Comparison of ENCODE assay signal across 15 cellular contexts in genomic region chr4:4284827-4285618, GRCh38. TPM values are rescaled to one million over a fixed set of nuclear protein-coding genes. Genes with fewer than 3 reads are reported as not detected.
DNase-seq lines count a peak whose midpoint lies in the region; ATAC-seq and TF ChIP-seq lines count a peak whose summit lies in the region.
"Had no signal": no experiment of that assay in that cellular context is flagged by ENCODE, and none has a peak within 500 bp of the region (broad histone marks: within the 10 kb centered on the region; RNA-seq: fewer than 3 reads in every experiment).

No MANE protein-coding gene starts in this region.

- no peaks in the 10 kb centered on the region for H3K9me2 ChIP-seq in HCT116 (ENCODE audit: insufficient read depth)

- intact Hi-C loops in HCT116 (cut with micrococcal nuclease), result no loop called here

- H3K27ac Mint-ChIP-seq in natural killer cell treated with Interleukin-12 subunit alpha and Interleukin-12 subunit beta and Interleukin-15 and Interleukin-18, amount 100 ng/mL, for 72 hours, result peak overlapping the region; percentile 50 to 61
- H3K27ac Mint-ChIP-seq: T-helper 2 cell treated with Interferon-gamma antibody and Interleukin-4, amounts not matched to agents 5 μg/mL and 100 μg/mL, for 36 hours had no signal

- no peak for ATAC-seq in HCT116
- no peak for ATAC-seq in natural killer cell treated with Interleukin-12 subunit alpha and Interleukin-12 subunit beta and Interleukin-15 and Interleukin-18, amount 100 ng/mL, for 72 hours
- no peak for ATAC-seq in GM19328 (IDR thresholded peaks at IDR 0.05; ENCODE audit: unreplicated experiment)
- ATAC-seq: body of pancreas had no signal

- 0 out of 2 replicates have a peak overlapping the region, but pooled peaks have one; percentile 4 for H3K4me2 ChIP-seq in HCT116 (ENCODE audit: low read length)

- CTCF ChIA-PET in HCT116 (lab: Charles Lee), result interaction anchor here (1.2 kb wide), 1 partner anchor 25 kb away, joined by 3 read pairs; no protein-coding TSS in a partner anchor

- peaks cover 0 to 13% of the 10 kb centered on the region in 2 experiments; a peak in 2 of 4 replicates for H3K4me1 ChIP-seq in HCT116 (ENCODE audit: control insufficient read depth in 1 of 2, insufficient read depth in 2 of 2, low read length in 2 of 2)

- no peak overlapping the region for H3K4me3 ChIP-seq in HCT116 (replicated peaks in 1 of 2; ENCODE audit: low read depth in 1 of 2, low read length in 2 of 2)
- H3K4me3 ChIP-seq: body of pancreas, esophagus muscularis mucosa had no signal

- H3K36me3 ChIP-seq in HCT116 (ENCODE audit: control insufficient read depth in 1 of 2, insufficient read depth in 2 of 2, low read length in 2 of 2), result peaks cover 41 to 60% of the 10 kb centered on the region in 2 experiments

- POLR2A ChIA-PET in HCT116 (lab: Charles Lee), result no interaction called here

- no peak overlapping the region for H3K9ac ChIP-seq in HCT116 (ENCODE audit: low read length)

- H3K27me3 ChIP-seq in HCT116 (ENCODE audit: insufficient read depth, low read length), result no peaks in the 10 kb centered on the region
- H3K27me3 ChIP-seq: body of pancreas, esophagus muscularis mucosa had no signal

- no peak overlapping the region for H2AFZ ChIP-seq in HCT116 (ENCODE audit: low read depth, low read length, poor library complexity, severe bottlenecking)

- H3K4me3 Mint-ChIP-seq in natural killer cell treated with Interleukin-12 subunit alpha and Interleukin-12 subunit beta and Interleukin-15 and Interleukin-18, amount 100 ng/mL, for 72 hours, result no peak overlapping the region
- H3K4me3 Mint-ChIP-seq: T-helper 2 cell treated with Interferon-gamma antibody and Interleukin-4, amounts not matched to agents 5 μg/mL and 100 μg/mL, for 36 hours had no signal

- no peak for TF ChIP-seq POLR2A in HCT116 (IDR thresholded peaks at IDR 0.05; ENCODE audit: borderline replicate concordance, extremely low read depth, insufficient read depth, insufficient read length)

- H3K4me1 Mint-ChIP-seq in natural killer cell treated with Interleukin-12 subunit alpha and Interleukin-12 subunit beta and Interleukin-15 and Interleukin-18, amount 100 ng/mL, for 72 hours (ENCODE audit: low read depth in 2 of 2), result peaks cover 33 to 46% of the 10 kb centered on the region in 2 donors

- TF ChIP-seq CTCF in HCT116 (IDR thresholded peaks at IDR 0.05 in 2 of 3, conservative IDR thresholded peaks at IDR 0.05 in 1 of 3; ENCODE audit: borderline replicate concordance in 1 of 3, insufficient read depth in 1 of 3, low read depth in 2 of 3, low read length in 2 of 3), result no peak

- RAD21 ChIA-PET in HCT116 (lab: Charles Lee; ENCODE audit: low non-redundant PET in 1 of 2, low total read pairs in 2 of 2, uncharacterized antibody in 2 of 2, unreplicated experiment in 2 of 2), result no interaction called here

- H3K27ac ChIP-seq in HCT116 (ENCODE audit: low read depth, low read length) (no peak overlapping the region), caudate nucleus (ENCODE audit: low read depth, low read length) (peak overlapping the region; percentile 60)
- H3K27ac ChIP-seq: body of pancreas, esophagus muscularis mucosa had no signal

- DNase-seq in HCT116 (ENCODE audit: low read depth, low spot score), result no peak
- DNase-seq in NCI-H69 (lab: John Stamatoyannopoulos, UW), result peak; percentile 0
- peak in 3 of 61 donors; percentile 10 to 34 (median 31) for DNase-seq in caudate nucleus (lab: John Stamatoyannopoulos, UW)
- DNase-seq in natural killer cell treated with Interleukin-12 subunit alpha and Interleukin-12 subunit beta and Interleukin-15 and Interleukin-18, amount 100 ng/mL, for 72 hours (ENCODE audit: low spot score), result no peak
- DNase-seq in HT-29 (ENCODE audit: low spot score), result no peak
- DNase-seq in CD1c-positive myeloid dendritic cell (ENCODE audit: extremely low spot score), result no peak
- DNase-seq: body of pancreas; DND-41; NCI-H1417 treated with DMSO at 0.1 percent for 48 hours; NK-92 treated with Interleukin-12 subunit alpha and Interleukin-12 subunit beta, amount 100 ng/mL, for 24 hours; stimulated activated naive CD4-positive, alpha-beta T cell had no signal

- BruUV-seq in HCT116 (replicated peaks; lab: Mats Ljungman, UMichigan), result no TSS peak

- H3K36me3 Mint-ChIP-seq in natural killer cell treated with Interleukin-12 subunit alpha and Interleukin-12 subunit beta and Interleukin-15 and Interleukin-18, amount 100 ng/mL, for 72 hours, result peaks cover 14% of the 10 kb centered on the region

- H3K79me2 ChIP-seq in HCT116 (ENCODE audit: insufficient read depth, low read length), result peaks cover 84% of the 10 kb centered on the region

- H4K20me1 ChIP-seq in HCT116 (ENCODE audit: insufficient read depth), result no peaks in the 10 kb centered on the region

- H3K9me3 ChIP-seq in HCT116 (ENCODE audit: control insufficient read depth in 1 of 2, insufficient read depth in 1 of 2, low read depth in 1 of 2, low read length in 2 of 2), result no peaks in the 10 kb centered on the region
- H3K9me3 ChIP-seq: body of pancreas, esophagus muscularis mucosa had no signal

- no peaks in the 10 kb centered on the region for H3K27me3 Mint-ChIP-seq in natural killer cell treated with Interleukin-12 subunit alpha and Interleukin-12 subunit beta and Interleukin-15 and Interleukin-18, amount 100 ng/mL, for 72 hours

- H3K9me3 Mint-ChIP-seq in natural killer cell treated with Interleukin-12 subunit alpha and Interleukin-12 subunit beta and Interleukin-15 and Interleukin-18, amount 100 ng/mL, for 72 hours, result no peaks in the 10 kb centered on the region
- H3K9me3 Mint-ChIP-seq: T-helper 2 cell treated with Interferon-gamma antibody and Interleukin-4, amounts not matched to agents 5 μg/mL and 100 μg/mL, for 36 hours had no signal

- no peak for TF ChIP-seq RAD21 in HCT116 (IDR thresholded peaks at IDR 0.05; ENCODE audit: low read depth)

TF ChIP-seq in HCT116, 20 proteins besides CTCF, POLR2A, EP300 and RAD21 (continues in another document):
- no peak for TF ChIP-seq EGR1 (IDR thresholded peaks at IDR 0.05; ENCODE audit: low read depth)
- no peak for TF ChIP-seq FOSL1 (IDR thresholded peaks at IDR 0.05; ENCODE audit: low read depth)
- TF ChIP-seq SIN3A (IDR thresholded peaks at IDR 0.05; ENCODE audit: low read depth), result no peak
- no peak for TF ChIP-seq ZNF274 (IDR thresholded peaks at IDR 0.05; ENCODE audit: low read depth, low read length)
- TF ChIP-seq POLR2AphosphoS5 (IDR thresholded peaks at IDR 0.05; ENCODE audit: low read depth, low read length), result no peak
- no peak for TF ChIP-seq ZFX (IDR thresholded peaks at IDR 0.05)
- no peak for TF ChIP-seq EZH2phosphoT487 (IDR thresholded peaks at IDR 0.05; ENCODE audit: borderline replicate concordance)
- no peak for TF ChIP-seq ZBTB33 (IDR thresholded peaks at IDR 0.05; ENCODE audit: extremely low read depth, insufficient replicate concordance, low read length)
- no peak for TF ChIP-seq MAX (IDR thresholded peaks at IDR 0.05)

RNA-seq across cellular contexts. Expression of gene LYAR, which starts 4.9 kb away (rescaled TPM):
- 53.0 TPM for total RNA-seq in HCT116 (2021; ENCODE audit: unreplicated experiment)
- 22.2 and 27.2 TPM in 2 replicates for polyA plus RNA-seq in HCT116 (2012)
- 10 to 100 TPM; 39.1 to 59.7 TPM for total RNA-seq in natural killer cell treated with Interleukin-12 subunit alpha and Interleukin-12 subunit beta and Interleukin-15 and Interleukin-18, amount 100 ng/mL, for 72 hours
- total RNA-seq in HT-29 (2014; rRNA removed; shearing (Covaris generic)), result 21.0 and 25.4 TPM in 2 replicates

RNA-seq across cellular contexts. Expression of gene ZBTB49, which starts 5.0 kb away (rescaled TPM):
- 3.9 TPM for total RNA-seq in HCT116 (2021; ENCODE audit: unreplicated experiment)
- 2.3 and 2.7 TPM in 2 replicates for polyA plus RNA-seq in HCT116 (2012)
- total RNA-seq in natural killer cell treated with Interleukin-12 subunit alpha and Interleukin-12 subunit beta and Interleukin-15 and Interleukin-18, amount 100 ng/mL, for 72 hours, result 1 to 10 TPM; 8.4 to 8.7 TPM
- total RNA-seq in HT-29 (2014; rRNA removed; shearing (Covaris generic)), result 3.3 and 7.3 TPM in 2 replicates

RNA-seq across cellular contexts. Expression of gene TMEM128, which starts 37.0 kb away (rescaled TPM):
- total RNA-seq in HCT116 (2021; ENCODE audit: unreplicated experiment), result 19.5 TPM
- 13.3 and 20.8 TPM in 2 replicates for polyA plus RNA-seq in HCT116 (2012)
- 10 to 100 TPM; 15.0 to 21.2 TPM for total RNA-seq in natural killer cell treated with Interleukin-12 subunit alpha and Interleukin-12 subunit beta and Interleukin-15 and Interleukin-18, amount 100 ng/mL, for 72 hours
- 8.3 and 14.4 TPM in 2 replicates for total RNA-seq in HT-29 (2014; rRNA removed; shearing (Covaris generic))

RNA-seq across cellular contexts. Expression of gene OTOP1, which starts 58.3 kb away (rescaled TPM):
- total RNA-seq in HCT116 (2021; ENCODE audit: unreplicated experiment), result not detected
- polyA plus RNA-seq in HCT116 (2012), result 0.09 TPM in 1 of 2 replicates, not detected in the other
- total RNA-seq in natural killer cell treated with Interleukin-12 subunit alpha and Interleukin-12 subunit beta and Interleukin-15 and Interleukin-18, amount 100 ng/mL, for 72 hours, result not detected
- not detected in 2 replicates for total RNA-seq in HT-29 (2014; rRNA removed; shearing (Covaris generic))
- total RNA-seq: body of pancreas, esophagus muscularis mucosa, kidney epithelial cell had no signal
